Comparison of ENCODE assay signal across 21 cellular contexts in genomic region chr3:191435981-191436380, GRCh38. TPM values are rescaled to one million over a fixed set of nuclear protein-coding genes. Genes with fewer than 3 reads are reported as not detected.
DNase-seq lines count a peak whose midpoint lies in the region; ATAC-seq, FAIRE-seq and TF ChIP-seq lines count a peak whose summit lies in the region.
"Had no signal": no experiment of that assay in that cellular context is flagged by ENCODE, and none has a peak within 500 bp of the region (broad histone marks: within the 10 kb centered on the region; RNA-seq: fewer than 3 reads in every experiment).

No MANE protein-coding gene starts in this region.

- no peaks in the 10 kb centered on the region for H3K36me3 ChIP-seq in BLaER1
- H3K36me3 ChIP-seq: HAP-1 had no signal

- H3K27me3 ChIP-seq in BLaER1 = no peaks in the 10 kb centered on the region

- H3K4me3 ChIP-seq in BLaER1 = no peak overlapping the region
- H3K4me3 ChIP-seq: HAP-1 had no signal

- peak overlapping the region; percentile 1; the same call in 1 of the 2 replicates for H3K27ac ChIP-seq in BLaER1
- H3K27ac ChIP-seq: C4-2B had no signal

- H3K4me1 ChIP-seq in BLaER1 = peaks cover 22% of the 10 kb centered on the region
- H3K4me1 ChIP-seq: HAP-1 had no signal

- DNase-seq in GM12891 (ENCODE audit: insufficient read length, low spot score) (no peak), NOMO-1 treated with DMSO at 0.1 percent for 48 hours (lab: John Stamatoyannopoulos, UW; ENCODE audit: unreplicated experiment) (peak; percentile 59), RPMI8226 (peak; percentile 29)
- DNase-seq in stimulated activated CD4-positive, alpha-beta T cell treated with anti-CD3 and anti-CD28 coated beads, Interleukin-4, amount 100 ng/mL, for 1 hour = no peak
- no peak for DNase-seq in stimulated activated naive CD4-positive, alpha-beta T cell treated with Interleukin-2 at 50 U/mL for 16 hours (lab: John Stamatoyannopoulos, UW)
- DNase-seq: ACHN; CD8-positive, alpha-beta T cell; COR-L47; DMS153; DMS79 treated with DMSO at 0.1 percent for 48 hours; GDM1; IMR-90; KG1 had no signal

- no peak overlapping the region for H3K9ac ChIP-seq in BLaER1

- no peak for TF ChIP-seq POLR2A in GM12891 (IDR thresholded peaks at IDR 0.05; ENCODE audit: low read depth, low read length)

- ATAC-seq in HG03521 (IDR thresholded peaks at IDR 0.05; ENCODE audit: unreplicated experiment) (no peak), HG03457 (IDR thresholded peaks at IDR 0.05; ENCODE audit: unreplicated experiment) (no peak)
- ATAC-seq: CD8-positive, alpha-beta T cell had no signal

- no peaks in the 10 kb centered on the region for H4K20me1 ChIP-seq in BLaER1

- FAIRE-seq in GM12891 (lab: Jason Lieb, UNC) = no peak
- FAIRE-seq: D721Med, GM18507, H1 had no signal

- H3K9me3 ChIP-seq in BLaER1 = peaks cover 4% of the 10 kb centered on the region; the same call in 1 of the 2 replicates
- H3K9me3 ChIP-seq: HAP-1 had no signal

- peak overlapping the region; percentile 57 for H3K4me2 ChIP-seq in BLaER1

TF ChIP-seq in GM12891, 5 proteins besides CTCF, POLR2A, EP300 and RAD21:
- peak; percentile 89 for TF ChIP-seq SPI1 (IDR thresholded peaks at IDR 0.05; ENCODE audit: low read depth, low read length)
- no peak for TF ChIP-seq POLR2AphosphoS5 (IDR thresholded peaks at IDR 0.05; ENCODE audit: low read depth, low read length)

RNA-seq across cellular contexts. Expression of gene PYDC2, which starts 25.0 kb away (rescaled TPM):
- not detected for polyA plus RNA-seq in GM12891 (2012; ENCODE audit: low read depth, missing spikeins)
- polyA plus RNA-seq: H1, IMR-90 had no signal

Comparison
In these comparisons a context has a peak if more than half of its experiments do, and no peak if none do; other contexts are left out.
1. DNase-seq: peak in NOMO-1 treated with DMSO at 0.1 percent for 48 hours (single experiment) and RPMI8226 (single experiment); none in GM12891 (single experiment), stimulated activated CD4-positive, alpha-beta T cell treated with anti-CD3 and anti-CD28 coated beads, Interleukin-4, amount 100 ng/mL, for 1 hour (single experiment) and stimulated activated naive CD4-positive, alpha-beta T cell treated with Interleukin-2 at 50 U/mL for 16 hours (single experiment).